Comparison of ENCODE assay signal across 8 cellular contexts in genomic region chr2:74499269-74499939, GRCh38. TPM values are rescaled to one million over a fixed set of nuclear protein-coding genes. Genes with fewer than 3 reads are reported as not detected.
DNase-seq lines count a peak whose midpoint lies in the region; ATAC-seq and TF ChIP-seq lines count a peak whose summit lies in the region.

Gene LBX2 (minus strand): TSS chr2:74499603. CDS start chr2:74499537, 66 bp downstream.

- H3K36me3 Mint-ChIP-seq in natural killer cell: no peaks in the 10 kb centered on the region

- no peaks in the 10 kb centered on the region for H3K27me3 ChIP-seq in Peyer's patch
- H3K27me3 ChIP-seq in effector memory CD4-positive, alpha-beta T cell (replicated peaks; ENCODE audit: control insufficient read depth, insufficient read depth, low read length, poor library complexity, severe bottlenecking): peaks cover 54% of the 10 kb centered on the region

- peak within 1 kb of the TSS; percentile 90 for H3K4me3 Mint-ChIP-seq in natural killer cell

- TF ChIP-seq POLR2A in Peyer's patch (IDR thresholded peaks at IDR 0.05) (peak in 1 of 2 donors; percentile 18), GM18505 (IDR thresholded peaks at IDR 0.05; ENCODE audit: borderline replicate concordance, extremely low read depth, insufficient read depth, insufficient read length) (no peak)

- H3K27ac ChIP-seq in Peyer's patch: peak within 1 kb of the TSS in 3 of 4 donors; percentile 16 to 49 (median 29)
- no peak within 1 kb of the TSS for H3K27ac ChIP-seq in effector memory CD4-positive, alpha-beta T cell (ENCODE audit: insufficient read depth, low read length, poor library complexity, severe bottlenecking)

- H3K27me3 Mint-ChIP-seq in natural killer cell (ENCODE audit: low read depth in 2 of 2): peaks cover 0 to 8% of the 10 kb centered on the region in 2 donors

- H3K4me3 ChIP-seq in AG10803 (ENCODE audit: low read length) (peak within 1 kb of the TSS; percentile 53), Peyer's patch (peak within 1 kb of the TSS; percentile 30 to 60 (median 52))
- H3K4me3 ChIP-seq in effector memory CD4-positive, alpha-beta T cell (ENCODE audit: insufficient read depth, low read depth, low read length, poor library complexity, severe bottlenecking): peak within 1 kb of the TSS; percentile 66

- peaks cover 29 to 58% of the 10 kb centered on the region in 2 donors for H3K4me1 Mint-ChIP-seq in natural killer cell

- H3K36me3 ChIP-seq in Peyer's patch: peaks cover 0 to 1% (median 0%) of the 10 kb centered on the region in 3 donors
- H3K36me3 ChIP-seq in effector memory CD4-positive, alpha-beta T cell (ENCODE audit: control insufficient read depth, insufficient read depth, low read length): no peaks in the 10 kb centered on the region

- H3K9me3 Mint-ChIP-seq in natural killer cell: no peaks in the 10 kb centered on the region

- H3K4me1 ChIP-seq in Peyer's patch: peaks cover 3 to 53% (median 26%) of the 10 kb centered on the region in 4 donors
- H3K4me1 ChIP-seq in effector memory CD4-positive, alpha-beta T cell (ENCODE audit: control insufficient read depth, insufficient read depth, low read length, poor library complexity, severe bottlenecking): peaks cover 37% of the 10 kb centered on the region

- no peaks in the 10 kb centered on the region for H3K9me3 ChIP-seq in Peyer's patch
- no peaks in the 10 kb centered on the region for H3K9me3 ChIP-seq in effector memory CD4-positive, alpha-beta T cell (ENCODE audit: control insufficient read depth, low read length)

- DNase-seq in AG10803 (ENCODE audit: low read depth) (no peak), Peyer's patch (peak in 1 of 3 donors; percentile 63), natural killer cell (no peak), AML-193 (lab: John Stamatoyannopoulos, UW) (no peak), dedifferentiated amniotic fluid mesenchymal stem cell (ENCODE audit: extremely low spot score) (no peak)
- no peak for DNase-seq in effector memory CD4-positive, alpha-beta T cell

- no peak for TF ChIP-seq CTCF in AG10803 (conservative IDR thresholded peaks at IDR 0.05; ENCODE audit: low read length)
- no peak for TF ChIP-seq CTCF in Peyer's patch (IDR thresholded peaks at IDR 0.05)
- no peak for TF ChIP-seq CTCF in natural killer cell (IDR thresholded peaks at IDR 0.05)

- peak within 1 kb of the TSS; percentile 30 to 81 for H3K27ac Mint-ChIP-seq in natural killer cell

- ATAC-seq in natural killer cell (peak in 1 of 3 donors; percentile 28), GM18505 (IDR thresholded peaks at IDR 0.05; ENCODE audit: unreplicated experiment) (no peak), HG03196 (IDR thresholded peaks at IDR 0.05; ENCODE audit: unreplicated experiment) (no peak)

- intact Hi-C loops in natural killer cell (cut with micrococcal nuclease): no loop called here

RNA-seq across cellular contexts. Expression of gene LBX2, which starts in this region (rescaled TPM):
- total RNA-seq in Peyer's patch: 1 to 10 TPM in 3 of 4 donors, not detected in 1; 2.8 to 6.9 (median 6.8) TPM
- total RNA-seq in natural killer cell: 1 to 10 TPM; 1.7 to 1.9 (median 1.8) TPM
